ENCODE assay signal across 8 cellular contexts in genomic region chr7:5450549-5451327, GRCh38. TPM values are rescaled to one million over a fixed set of nuclear protein-coding genes. Genes with fewer than 3 reads are reported as not detected.
DNase-seq lines count a peak whose midpoint lies in the region; ATAC-seq and TF ChIP-seq lines count a peak whose summit lies in the region.

No MANE protein-coding gene starts in this region.

- peaks cover 3% of the 10 kb centered on the region for H3K4me1 Mint-ChIP-seq in activated CD8-positive, alpha-beta T cell treated with anti-CD3 and anti-CD28 coated beads, Interleukin-2, amount 10 ng/mL, durations not matched to agents 7 days and 5 days (ENCODE audit: low read depth)
- peaks cover 0 to 7% (median 0%) of the 10 kb centered on the region in 7 donors for H3K4me1 Mint-ChIP-seq in naive thymus-derived CD4-positive, alpha-beta T cell

- H3K36me3 Mint-ChIP-seq in activated CD8-positive, alpha-beta T cell treated with anti-CD3 and anti-CD28 coated beads, Interleukin-2, amount 10 ng/mL, durations not matched to agents 7 days and 5 days (ENCODE audit: low read depth): no peaks in the 10 kb centered on the region
- H3K36me3 Mint-ChIP-seq in naive thymus-derived CD4-positive, alpha-beta T cell: peaks cover 0 to 5% (median 0%) of the 10 kb centered on the region in 5 donors

- CTCF ChIA-PET in activated CD8-positive, alpha-beta T cell treated with anti-CD3 and anti-CD28 coated beads, Interleukin-2, amount 10 ng/mL, durations not matched to agents 7 days and 5 days (lab: Charles Lee): interaction anchor here (1.0 to 4.3 kb wide), 7 partner anchors 9 to 211 kb away, joined by 3 to 31 read pairs (median 5); no protein-coding TSS in a partner anchor
- CTCF ChIA-PET in naive thymus-derived CD4-positive, alpha-beta T cell (lab: Charles Lee): interaction anchor here (0.6 to 2.5 kb wide), 9 partner anchors 54 to 484 kb away, joined by 3 to 14 read pairs (median 4); no protein-coding TSS in a partner anchor

- no peak overlapping the region for H3K27ac Mint-ChIP-seq in activated CD8-positive, alpha-beta T cell treated with anti-CD3 and anti-CD28 coated beads, Interleukin-2, amount 10 ng/mL, durations not matched to agents 7 days and 5 days
- no peak overlapping the region for H3K27ac Mint-ChIP-seq in naive thymus-derived CD4-positive, alpha-beta T cell

- peak; percentile 58 for TF ChIP-seq CTCF in LNCAP (IDR thresholded peaks at IDR 0.05)
- TF ChIP-seq CTCF in epithelial cell of proximal tubule (conservative IDR thresholded peaks at IDR 0.05; ENCODE audit: low read depth, low read length): peak; percentile 64

- POLR2A ChIA-PET in activated CD8-positive, alpha-beta T cell treated with anti-CD3 and anti-CD28 coated beads, Interleukin-2, amount 10 ng/mL, durations not matched to agents 7 days and 5 days (lab: Charles Lee): interaction anchor here (2.1 kb wide), 1 partner anchor 54 kb away, joined by 12 read pairs; no protein-coding TSS in a partner anchor
- POLR2A ChIA-PET in naive thymus-derived CD4-positive, alpha-beta T cell (lab: Charles Lee): no interaction called here

- H3K27me3 ChIP-seq in naive thymus-derived CD4-positive, alpha-beta T cell (ENCODE audit: control insufficient read depth in 2 of 2, insufficient read depth in 2 of 2, low read length in 2 of 2): no peaks in the 10 kb centered on the region

- no peak overlapping the region for H3K4me3 ChIP-seq in epithelial cell of proximal tubule (ENCODE audit: low read depth, low read length)
- no peak overlapping the region for H3K4me3 ChIP-seq in naive thymus-derived CD4-positive, alpha-beta T cell (ENCODE audit: low read length)

- H3K27ac ChIP-seq in naive thymus-derived CD4-positive, alpha-beta T cell (ENCODE audit: low read depth, low read length): no peak overlapping the region

- no peaks in the 10 kb centered on the region for H3K9me3 Mint-ChIP-seq in activated CD8-positive, alpha-beta T cell treated with anti-CD3 and anti-CD28 coated beads, Interleukin-2, amount 10 ng/mL, durations not matched to agents 7 days and 5 days (ENCODE audit: insufficient read depth)
- H3K9me3 Mint-ChIP-seq in naive thymus-derived CD4-positive, alpha-beta T cell: no peaks in the 10 kb centered on the region

- no peak overlapping the region for H3K4me3 Mint-ChIP-seq in activated CD8-positive, alpha-beta T cell treated with anti-CD3 and anti-CD28 coated beads, Interleukin-2, amount 10 ng/mL, durations not matched to agents 7 days and 5 days
- H3K4me3 Mint-ChIP-seq in naive thymus-derived CD4-positive, alpha-beta T cell: no peak overlapping the region

- no peaks in the 10 kb centered on the region for H3K4me1 ChIP-seq in naive thymus-derived CD4-positive, alpha-beta T cell (ENCODE audit: control insufficient read depth in 2 of 2, insufficient read depth in 2 of 2, low read length in 2 of 2)

- DNase-seq in DMS 273 treated with DMSO at 0.1 percent for 48 hours (lab: John Stamatoyannopoulos, UW) (peak; percentile 33), epithelial cell of proximal tubule (ENCODE audit: low read depth) (no peak), mesenteric fat pad (ENCODE audit: low spot score) (no peak)
- peak; percentile 53 for DNase-seq in activated CD8-positive, alpha-beta T cell treated with anti-CD3 and anti-CD28 coated beads, Interleukin-2, amount 10 ng/mL, durations not matched to agents 7 days and 5 days
- peak in 6 of 9 donors; percentile 22 to 45 (median 40) for DNase-seq in naive thymus-derived CD4-positive, alpha-beta T cell

- ATAC-seq in activated CD8-positive, alpha-beta T cell treated with anti-CD3 and anti-CD28 coated beads, Interleukin-2, amount 10 ng/mL, durations not matched to agents 7 days and 5 days: peak; percentile 68
- ATAC-seq in naive thymus-derived CD4-positive, alpha-beta T cell: peak; percentile 80
- ATAC-seq in HG02973 (IDR thresholded peaks at IDR 0.05; ENCODE audit: unreplicated experiment) (no peak), HG03457 (IDR thresholded peaks at IDR 0.05; ENCODE audit: unreplicated experiment) (no peak)

- H3K36me3 ChIP-seq in naive thymus-derived CD4-positive, alpha-beta T cell (ENCODE audit: control insufficient read depth in 2 of 3, insufficient read depth in 3 of 3, low read length in 3 of 3): no peaks in the 10 kb centered on the region

- H3K9me3 ChIP-seq in naive thymus-derived CD4-positive, alpha-beta T cell (ENCODE audit: control insufficient read depth in 2 of 3, low read length in 3 of 3): no peaks in the 10 kb centered on the region

- peaks cover 4% of the 10 kb centered on the region for H3K27me3 Mint-ChIP-seq in activated CD8-positive, alpha-beta T cell treated with anti-CD3 and anti-CD28 coated beads, Interleukin-2, amount 10 ng/mL, durations not matched to agents 7 days and 5 days (ENCODE audit: low read depth)
- peaks cover 0 to 7% (median 5%) of the 10 kb centered on the region in 5 donors for H3K27me3 Mint-ChIP-seq in naive thymus-derived CD4-positive, alpha-beta T cell

- intact Hi-C loops in naive thymus-derived CD4-positive, alpha-beta T cell (cut with micrococcal nuclease): loop anchor here (1.0 to 2.0 kb wide), 3 partner anchors 54 to 210 kb away; no protein-coding TSS in a partner anchor

RNA-seq across cellular contexts. Expression of gene TNRC18, which starts 27.1 kb away (rescaled TPM):
- total RNA-seq in activated CD8-positive, alpha-beta T cell treated with anti-CD3 and anti-CD28 coated beads, Interleukin-2, amount 10 ng/mL, durations not matched to agents 7 days and 5 days: 10 to 100 TPM; 46.1 to 52.1 TPM
- total RNA-seq in epithelial cell of proximal tubule: 17.4 and 34.3 TPM in 2 replicates
- 10 to 100 TPM; 34.2 to 83.7 (median 49.3) TPM for total RNA-seq in naive thymus-derived CD4-positive, alpha-beta T cell
- under 1 TPM; 0.18 to 0.98 TPM for polyA plus RNA-seq in naive thymus-derived CD4-positive, alpha-beta T cell
- total RNA-seq in mesenteric fat pad: 69.4 TPM

Comparison
In these comparisons a context has a peak if more than half of its experiments do, and no peak if none do; other contexts are left out.
1. DNase-seq: peak in DMS 273 treated with DMSO at 0.1 percent for 48 hours (single experiment), activated CD8-positive, alpha-beta T cell treated with anti-CD3 and anti-CD28 coated beads, Interleukin-2, amount 10 ng/mL, durations not matched to agents 7 days and 5 days (single experiment) and naive thymus-derived CD4-positive, alpha-beta T cell (6 of 9); none in epithelial cell of proximal tubule (single experiment) and mesenteric fat pad (single experiment).
2. ATAC-seq: peak in activated CD8-positive, alpha-beta T cell treated with anti-CD3 and anti-CD28 coated beads, Interleukin-2, amount 10 ng/mL, durations not matched to agents 7 days and 5 days (single experiment) and naive thymus-derived CD4-positive, alpha-beta T cell (single experiment); none in HG02973 (single experiment) and HG03457 (single experiment).